ENCODE assay signal across 15 cellular contexts in genomic region chr14:21535545-21536394, GRCh38. TPM values are rescaled to one million over a fixed set of nuclear protein-coding genes. Genes with fewer than 3 reads are reported as not detected.
A peak's percentile ranks its signal among the peaks of the same experiment; 100 is the strongest.
DNase-seq lines count a peak whose midpoint lies in the region; ATAC-seq and TF ChIP-seq lines count a peak whose summit lies in the region.
"Had no signal": no experiment of that assay in that cellular context is flagged by ENCODE, and none has a peak within 500 bp of the region (broad histone marks: within the 10 kb centered on the region; RNA-seq: fewer than 3 reads in every experiment).

No MANE protein-coding gene starts in this region.

- no peak for TF ChIP-seq POLR2A in esophagus muscularis mucosa (IDR thresholded peaks at IDR 0.05; ENCODE audit: low read depth)

- no peaks in the 10 kb centered on the region for H4K20me1 ChIP-seq in Loucy (ENCODE audit: insufficient read depth, low read length, poor library complexity, severe bottlenecking)

- H3K36me3 ChIP-seq in A673 (ENCODE audit: insufficient read depth, low read length, poor library complexity, severe bottlenecking) = no peaks in the 10 kb centered on the region
- no peaks in the 10 kb centered on the region for H3K36me3 ChIP-seq in Loucy (ENCODE audit: insufficient read depth, low read length)
- no peaks in the 10 kb centered on the region for H3K36me3 ChIP-seq in esophagus muscularis mucosa
- H3K36me3 ChIP-seq in tibial artery = no peaks in the 10 kb centered on the region
- H3K36me3 ChIP-seq: adrenal gland had no signal

- H3K36me3 Mint-ChIP-seq in neural crest cell (ENCODE audit: low read depth) = peaks cover 2% of the 10 kb centered on the region

- TF ChIP-seq EP300 in esophagus muscularis mucosa (IDR thresholded peaks at IDR 0.05) = no peak

- H3K9me2 ChIP-seq in Loucy (replicated peaks; ENCODE audit: low read depth, low read length) = no peaks in the 10 kb centered on the region

- H2AFZ ChIP-seq in Loucy (ENCODE audit: low read length) = 0 out of 2 replicates have a peak overlapping the region, but pooled peaks have one; percentile 17

- H3K4me1 Mint-ChIP-seq in neural crest cell = peaks cover 61% of the 10 kb centered on the region

- no peaks in the 10 kb centered on the region for H3F3A ChIP-seq in Loucy (ENCODE audit: low read depth)

- peak overlapping the region; percentile 99 for H3K27ac ChIP-seq in A673 (ENCODE audit: low read depth, low read length, poor library complexity, severe bottlenecking)
- no peak overlapping the region for H3K27ac ChIP-seq in esophagus muscularis mucosa (replicated peaks in 1 of 4)
- H3K27ac ChIP-seq in tibial artery = no peak overlapping the region
- H3K27ac ChIP-seq: adrenal gland had no signal

- H3K9me3 Mint-ChIP-seq in neural crest cell = no peaks in the 10 kb centered on the region
- H3K9me3 Mint-ChIP-seq: activated B cell treated with CpG ODN at 0.5 μM for 24 hours; dendritic cell treated with granulocyte-macrophage colony-stimulating factor and Interleukin-4, amounts not matched to agents 40 ng/mL and 50 ng/mL, for 4 days had no signal

- H3K9me3 ChIP-seq in A673 (ENCODE audit: low read depth, low read length, poor library complexity, severe bottlenecking) (no peaks in the 10 kb centered on the region), Loucy (ENCODE audit: insufficient read depth, low read depth, low read length) (no peaks in the 10 kb centered on the region), esophagus muscularis mucosa (no peaks in the 10 kb centered on the region), tibial artery (no peaks in the 10 kb centered on the region)
- H3K9me3 ChIP-seq: adrenal gland had no signal

- peak overlapping the region; percentile 85 for H3K4me3 ChIP-seq in A673 (ENCODE audit: low read depth, low read length, poor library complexity, severe bottlenecking)
- no peak overlapping the region for H3K4me3 ChIP-seq in Loucy (ENCODE audit: low read length, poor library complexity, severe bottlenecking)
- peak overlapping the region; percentile 39 to 58 (median 42) for H3K4me3 ChIP-seq in esophagus muscularis mucosa
- H3K4me3 ChIP-seq in tibial artery = no peak overlapping the region

- CTCF ChIA-PET in A673 (lab: Charles Lee) = no interaction called here

- H3K4me2 ChIP-seq in Loucy (ENCODE audit: low read depth, low read length, poor library complexity, severe bottlenecking) = no peak overlapping the region

- TF ChIP-seq CTCF in A673 (conservative IDR thresholded peaks at IDR 0.05; ENCODE audit: low read depth, low read length) (no peak), Loucy (conservative IDR thresholded peaks at IDR 0.05; ENCODE audit: low read length) (no peak), esophagus muscularis mucosa (IDR thresholded peaks at IDR 0.05) (no peak), neural crest cell (conservative IDR thresholded peaks at IDR 0.05) (no peak), tibial artery (IDR thresholded peaks at IDR 0.05) (no peak)

- BruUV-seq in A673 (replicated peaks; lab: Mats Ljungman, UMichigan) = TSS peak; percentile 77

- H3K27me3 ChIP-seq in A673 (replicated peaks; ENCODE audit: insufficient read depth, low read depth, low read length, poor library complexity) (no peaks in the 10 kb centered on the region), Loucy (ENCODE audit: insufficient read depth, low read length, poor library complexity, severe bottlenecking) (peaks cover 9% of the 10 kb centered on the region), esophagus muscularis mucosa (peaks cover 0 to 65% (median 11%) of the 10 kb centered on the region in 4 donors), tibial artery (peaks cover 0 to 63% of the 10 kb centered on the region in 2 donors)

- H3K27me3 Mint-ChIP-seq in neural crest cell (ENCODE audit: low read depth) = peaks cover 8% of the 10 kb centered on the region

- H3K4me1 ChIP-seq in A673 (ENCODE audit: insufficient read depth, low read length, poor library complexity, severe bottlenecking) = peaks cover 57% of the 10 kb centered on the region
- no peaks in the 10 kb centered on the region for H3K4me1 ChIP-seq in Loucy (ENCODE audit: insufficient read depth, low read length, poor library complexity, severe bottlenecking)
- H3K4me1 ChIP-seq in esophagus muscularis mucosa = peaks cover 7 to 15% (median 13%) of the 10 kb centered on the region in 4 donors
- peaks cover 0 to 10% (median 7%) of the 10 kb centered on the region in 4 donors for H3K4me1 ChIP-seq in tibial artery

- intact Hi-C loops in A673 (cut with micrococcal nuclease; ENCODE audit: unreplicated experiment) = loop anchor here (10.0 kb wide), 1 partner anchor 271 kb away; the partner anchor contains the start of gene HNRNPC
- intact Hi-C loops in esophagus muscularis mucosa (cut with DNase I) = no loop called here
- intact Hi-C loops in tibial artery (cut with DNase I; ENCODE audit: low total_unique reads) = no loop called here

- 32% methylated on average over 5 of the region's 5 CpGs for WGBS in esophagus muscularis mucosa

- no peak overlapping the region for H3K9ac ChIP-seq in Loucy (ENCODE audit: low read depth, low read length, poor library complexity, severe bottlenecking)

- no peak for ATAC-seq in GM21717 (IDR thresholded peaks at IDR 0.05; ENCODE audit: unreplicated experiment)

- peak overlapping the region; percentile 98 for H3K27ac Mint-ChIP-seq in neural crest cell (ENCODE audit: unreplicated experiment)
- H3K27ac Mint-ChIP-seq: activated B cell treated with CpG ODN at 0.5 μM for 24 hours; dendritic cell treated with granulocyte-macrophage colony-stimulating factor and Interleukin-4, amounts not matched to agents 40 ng/mL and 50 ng/mL, for 4 days had no signal

- peak overlapping the region; percentile 89 for H3K4me3 Mint-ChIP-seq in neural crest cell
- H3K4me3 Mint-ChIP-seq: dendritic cell treated with granulocyte-macrophage colony-stimulating factor and Interleukin-4, amounts not matched to agents 40 ng/mL and 50 ng/mL, for 4 days had no signal

- POLR2A ChIA-PET in A673 (lab: Charles Lee; ENCODE audit: low non-redundant PET) = no interaction called here

- DNase-seq in A673 (ENCODE audit: low spot score) (peak; percentile 62), esophagus muscularis mucosa (ENCODE audit: extremely low spot score) (no peak), neural crest cell (ENCODE audit: low read depth, low spot score) (no peak), NCI-H2227 (lab: John Stamatoyannopoulos, UW; ENCODE audit: unreplicated experiment) (no peak), tibial artery (no peak), epidermal melanocyte (ENCODE audit: insufficient read length, low spot score) (no peak)
- DNase-seq: activated B cell treated with CpG ODN at 0.5 μM for 24 hours, activated T-cell treated with anti-CD3 and anti-CD28 coated beads for 4 hours, adrenal gland, DMS153, NCI-H2171 had no signal

- no peaks in the 10 kb centered on the region for H3K79me2 ChIP-seq in Loucy (ENCODE audit: insufficient read depth, low read length)

RNA-seq across cellular contexts. Expression of gene SALL2, which starts 9.6 kb away (rescaled TPM):
- total RNA-seq in A673 (2021) (149 and 157 TPM in 2 replicates), esophagus muscularis mucosa (10 to 100 TPM in 3 of 4 donors, 1 to 10 TPM in 1; 8.3 to 21.6 (median 15.2) TPM), neural crest cell (160 and 164 TPM in 2 replicates)

RNA-seq across cellular contexts. Expression of gene METTL3, which starts 24.6 kb away (rescaled TPM):
- total RNA-seq in A673 (2021) (93.0 and 96.3 TPM in 2 replicates), esophagus muscularis mucosa (10 to 100 TPM; 40.6 to 64.4 (median 48.0) TPM), neural crest cell (90.7 and 96.6 TPM in 2 replicates)

RNA-seq across cellular contexts. Expression of gene OR10G3, which starts 44.1 kb away (rescaled TPM):
- total RNA-seq in A673 (2021) = not detected in 2 replicates
- total RNA-seq in esophagus muscularis mucosa = not detected
- total RNA-seq in neural crest cell = not detected in 2 replicates
- total RNA-seq: activated B cell treated with CpG ODN at 0.5 μM for 24 hours, adrenal gland, fibroblast of villous mesenchyme had no signal

RNA-seq across cellular contexts. Expression of gene TOX4, which starts 58.8 kb away (rescaled TPM):
- total RNA-seq in A673 (2021) (84.7 and 86.8 TPM in 2 replicates), esophagus muscularis mucosa (10 to 100 TPM; 42.6 to 81.2 (median 49.1) TPM), neural crest cell (59.7 and 64.3 TPM in 2 replicates)

RNA-seq across cellular contexts. Expression of gene RAB2B, which starts 59.0 kb away (rescaled TPM):
- total RNA-seq in A673 (2021) (31.9 and 37.1 TPM in 2 replicates), esophagus muscularis mucosa (10 to 100 TPM; 26.2 to 41.0 (median 28.3) TPM), neural crest cell (30.2 and 31.6 TPM in 2 replicates)

Comparison
In these comparisons a context has a peak if more than half of its experiments do, and no peak if none do; other contexts are left out.
1. H3K4me3 ChIP-seq: peak in A673 (single experiment) and esophagus muscularis mucosa (4 of 4); none in Loucy (single experiment) and tibial artery (0 of 2).